10 cellular contexts compared by ENCODE assay signal in the genomic region with DNA sequence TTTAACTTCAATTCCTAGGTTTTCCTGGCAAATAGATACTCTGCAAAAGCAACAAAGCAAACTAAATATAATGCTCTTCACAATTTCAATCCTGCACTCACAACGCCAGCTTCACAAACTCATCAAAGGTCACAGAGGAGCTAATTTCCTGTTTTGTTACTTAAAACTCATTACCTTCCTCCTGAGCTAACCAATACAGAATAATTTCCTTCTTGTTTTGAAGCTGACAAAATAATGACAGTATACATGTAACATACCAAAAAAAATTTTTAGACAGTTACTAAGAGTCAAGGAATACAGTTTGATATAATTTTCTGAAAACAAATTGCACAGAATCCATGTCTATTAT. TPM values are rescaled to one million over a fixed set of nuclear protein-coding genes. Genes with fewer than 3 reads are reported as not detected.
DNase-seq lines count a peak whose midpoint lies in the region; ATAC-seq and TF ChIP-seq lines count a peak whose summit lies in the region.
"Had no signal": no experiment of that assay in that cellular context is flagged by ENCODE, and none has a peak within 500 bp of the region (broad histone marks: within the 10 kb centered on the region; RNA-seq: fewer than 3 reads in every experiment).

No MANE protein-coding gene starts in this region.

- peaks cover 89% of the 10 kb centered on the region for H3K4me1 Mint-ChIP-seq in CD4-positive, alpha-beta T cell (ENCODE audit: low read depth)
- peaks cover 83% of the 10 kb centered on the region for H3K4me1 Mint-ChIP-seq in activated naive CD8-positive, alpha-beta T cell treated with anti-CD3 and anti-CD28 coated beads, Interleukin-2, amount 50 U/mL, for 24 hours
- peaks cover 80 to 85% of the 10 kb centered on the region in 2 donors for H3K4me1 Mint-ChIP-seq in natural killer cell

- no peaks in the 10 kb centered on the region for H3K36me3 ChIP-seq in HUES64 (ENCODE audit: insufficient read depth, low read length)

- peaks cover 2% of the 10 kb centered on the region for H3K9me3 Mint-ChIP-seq in CD4-positive, alpha-beta T cell
- H3K9me3 Mint-ChIP-seq in activated naive CD8-positive, alpha-beta T cell treated with anti-CD3 and anti-CD28 coated beads, Interleukin-2, amount 50 U/mL, for 24 hours = peaks cover 7% of the 10 kb centered on the region
- H3K9me3 Mint-ChIP-seq in natural killer cell = no peaks in the 10 kb centered on the region

- peak; percentile 59 for ATAC-seq in CD4-positive, alpha-beta T cell (ENCODE audit: poor library complexity)
- ATAC-seq in activated naive CD8-positive, alpha-beta T cell treated with anti-CD3 and anti-CD28 coated beads, Interleukin-2, amount 50 U/mL, for 24 hours = peak; percentile 70
- ATAC-seq in natural killer cell = peak; percentile 17 to 46 (median 28)
- ATAC-seq in HG02759 (IDR thresholded peaks at IDR 0.05; ENCODE audit: unreplicated experiment) = no peak

- POLR2A ChIA-PET in CD4-positive, alpha-beta T cell (lab: Charles Lee) = interaction anchor here (1.0 to 3.8 kb wide), 11 partner anchors 9 to 63 kb away, joined by 3 to 63 read pairs (median 8); partner anchors contain the start of genes CNOT6L and MRPL1

- no peak for DNase-seq in CD4-positive, alpha-beta T cell
- DNase-seq in activated naive CD8-positive, alpha-beta T cell treated with anti-CD3 and anti-CD28 coated beads, Interleukin-2, amount 50 U/mL, for 24 hours = no peak
- DNase-seq in natural killer cell = no peak
- DNase-seq in stimulated activated naive CD4-positive, alpha-beta T cell treated with Interleukin-2 at 50 U/mL for 16 hours (lab: John Stamatoyannopoulos, UW) = no peak
- DNase-seq in midbrain (lab: John Stamatoyannopoulos, UW) = no peak
- no peak for DNase-seq in stimulated activated CD4-positive, alpha-beta T cell treated with anti-CD3 and anti-CD28 coated beads, Interleukin-4, amount 100 ng/mL, for 1 hour
- DNase-seq: amniotic stem cell, DMS79 treated with DMSO at 0.1 percent for 48 hours had no signal

- H3K4me1 ChIP-seq in HUES64 (ENCODE audit: insufficient read depth, low read length) = peaks cover 12% of the 10 kb centered on the region

- WGBS in HUES64 = 71% methylated on average over 1 of the region's 1 CpG

- H3K4me3 Mint-ChIP-seq in CD4-positive, alpha-beta T cell = peak overlapping the region; percentile 75
- peak overlapping the region; percentile 61 for H3K4me3 Mint-ChIP-seq in activated naive CD8-positive, alpha-beta T cell treated with anti-CD3 and anti-CD28 coated beads, Interleukin-2, amount 50 U/mL, for 24 hours
- peak overlapping the region; percentile 54 for H3K4me3 Mint-ChIP-seq in natural killer cell

- peak overlapping the region; percentile 77 for H3K27ac Mint-ChIP-seq in CD4-positive, alpha-beta T cell
- peak overlapping the region; percentile 85 for H3K27ac Mint-ChIP-seq in activated naive CD8-positive, alpha-beta T cell treated with anti-CD3 and anti-CD28 coated beads, Interleukin-2, amount 50 U/mL, for 24 hours
- H3K27ac Mint-ChIP-seq in natural killer cell = peak overlapping the region; percentile 77 to 93

- H3K9ac ChIP-seq in HUES64 (ENCODE audit: low read depth, low read length) = peak overlapping the region; percentile 13; the same call in 1 of the 2 replicates

- CTCF ChIA-PET in CD4-positive, alpha-beta T cell (lab: Charles Lee) = interaction anchor here (1.4 to 2.4 kb wide), 4 partner anchors 9 to 61 kb away, joined by 3 to 14 read pairs (median 4); partner anchors contain the start of gene MRPL1

- TF ChIP-seq CTCF in CD4-positive, alpha-beta T cell (IDR thresholded peaks at IDR 0.05) = no peak
- TF ChIP-seq CTCF in natural killer cell (IDR thresholded peaks at IDR 0.05) = no peak

- H3K36me3 Mint-ChIP-seq in CD4-positive, alpha-beta T cell (ENCODE audit: low read depth) = peaks cover 42% of the 10 kb centered on the region
- H3K36me3 Mint-ChIP-seq in activated naive CD8-positive, alpha-beta T cell treated with anti-CD3 and anti-CD28 coated beads, Interleukin-2, amount 50 U/mL, for 24 hours (ENCODE audit: low read depth) = peaks cover 27% of the 10 kb centered on the region
- no peaks in the 10 kb centered on the region for H3K36me3 Mint-ChIP-seq in natural killer cell

- intact Hi-C loops in CD4-positive, alpha-beta T cell (cut with DNase I, micrococcal nuclease) = loop anchor here in 1 of 2 experiments (5.0 kb wide), 1 partner anchor 49 kb away; no protein-coding TSS in a partner anchor
- intact Hi-C loops in natural killer cell (cut with micrococcal nuclease) = loop anchor here (2.0 to 5.0 kb wide), 3 partner anchors 14 to 64 kb away; no protein-coding TSS in a partner anchor

- no peaks in the 10 kb centered on the region for H3K27me3 ChIP-seq in CD4-positive, alpha-beta T cell (ENCODE audit: control insufficient read depth, insufficient read depth, low read length)
- no peaks in the 10 kb centered on the region for H3K27me3 ChIP-seq in HUES64 (ENCODE audit: insufficient read depth, low read length)

- no peak overlapping the region for H3K27ac ChIP-seq in CD4-positive, alpha-beta T cell (ENCODE audit: low read depth, low read length)
- peak overlapping the region; percentile 54 for H3K27ac ChIP-seq in HUES64 (ENCODE audit: low read depth, low read length)

- H3K4me3 ChIP-seq in HUES64 (ENCODE audit: low read length) = no peak overlapping the region

- no peaks in the 10 kb centered on the region for H3K27me3 Mint-ChIP-seq in CD4-positive, alpha-beta T cell
- H3K27me3 Mint-ChIP-seq in activated naive CD8-positive, alpha-beta T cell treated with anti-CD3 and anti-CD28 coated beads, Interleukin-2, amount 50 U/mL, for 24 hours = no peaks in the 10 kb centered on the region
- no peaks in the 10 kb centered on the region for H3K27me3 Mint-ChIP-seq in natural killer cell (ENCODE audit: low read depth in 2 of 2)

- H3K9me3 ChIP-seq in CD4-positive, alpha-beta T cell (ENCODE audit: control insufficient read depth, low read length) = no peaks in the 10 kb centered on the region
- H3K9me3 ChIP-seq in HUES64 (ENCODE audit: insufficient read depth, low read depth, low read length) = no peaks in the 10 kb centered on the region

RNA-seq across cellular contexts. Expression of gene CNOT6L, which starts 17.9 kb away (rescaled TPM):
- 100 to 1,000 TPM; 216 to 234 TPM for total RNA-seq in CD4-positive, alpha-beta T cell
- 5.6 TPM for polyA plus RNA-seq in HUES64 (2013, experiment 1 of 2)
- polyA plus RNA-seq in HUES64 (2013, experiment 2 of 2) = 6.7 TPM
- total RNA-seq in natural killer cell = 100 to 1,000 TPM; 172 to 237 (median 193) TPM
